1 cellular context compared by ENCODE assay signal in genomic region chr20:7601431-7601830, GRCh38.
TF ChIP-seq lines count a peak whose summit lies in the region.

No MANE protein-coding gene starts in this region.

TF ChIP-seq in WTC11, 78 proteins besides CTCF, POLR2A, EP300 and RAD21 (continued from another document):
- TF ChIP-seq AFF4 (CRISPR knock-in tag; IDR thresholded peaks at IDR 0.05; ENCODE audit: borderline replicate concordance), result no peak
- no peak for TF ChIP-seq GABPB1 (CRISPR knock-in tag; IDR thresholded peaks at IDR 0.05)
- no peak for TF ChIP-seq NFYB (CRISPR knock-in tag; conservative IDR thresholded peaks at IDR 0.05; ENCODE audit: low read depth)
- TF ChIP-seq, protein P1, sequence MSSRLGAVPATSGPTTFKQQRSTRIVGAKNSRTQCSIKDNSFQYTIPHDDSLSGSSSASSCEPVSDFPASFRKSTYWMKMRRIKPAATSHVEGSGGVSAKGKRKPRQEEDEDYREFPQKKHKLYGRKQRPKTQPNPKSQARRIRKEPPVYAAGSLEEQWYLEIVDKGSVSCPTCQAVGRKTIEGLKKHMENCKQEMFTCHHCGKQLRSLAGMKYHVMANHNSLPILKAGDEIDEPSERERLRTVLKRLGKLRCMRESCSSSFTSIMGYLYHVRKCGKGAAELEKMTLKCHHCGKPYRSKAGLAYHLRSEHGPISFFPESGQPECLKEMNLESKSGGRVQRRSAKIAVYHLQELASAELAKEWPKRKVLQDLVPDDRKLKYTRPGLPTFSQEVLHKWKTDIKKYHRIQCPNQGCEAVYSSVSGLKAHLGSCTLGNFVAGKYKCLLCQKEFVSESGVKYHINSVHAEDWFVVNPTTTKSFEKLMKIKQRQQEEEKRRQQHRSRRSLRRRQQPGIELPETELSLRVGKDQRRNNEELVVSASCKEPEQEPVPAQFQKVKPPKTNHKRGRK (CRISPR knock-in tag; IDR thresholded peaks at IDR 0.05; ENCODE audit: borderline replicate concordance), result no peak
